Comparison of ENCODE assay signal across 1 cellular context in the genomic region with DNA sequence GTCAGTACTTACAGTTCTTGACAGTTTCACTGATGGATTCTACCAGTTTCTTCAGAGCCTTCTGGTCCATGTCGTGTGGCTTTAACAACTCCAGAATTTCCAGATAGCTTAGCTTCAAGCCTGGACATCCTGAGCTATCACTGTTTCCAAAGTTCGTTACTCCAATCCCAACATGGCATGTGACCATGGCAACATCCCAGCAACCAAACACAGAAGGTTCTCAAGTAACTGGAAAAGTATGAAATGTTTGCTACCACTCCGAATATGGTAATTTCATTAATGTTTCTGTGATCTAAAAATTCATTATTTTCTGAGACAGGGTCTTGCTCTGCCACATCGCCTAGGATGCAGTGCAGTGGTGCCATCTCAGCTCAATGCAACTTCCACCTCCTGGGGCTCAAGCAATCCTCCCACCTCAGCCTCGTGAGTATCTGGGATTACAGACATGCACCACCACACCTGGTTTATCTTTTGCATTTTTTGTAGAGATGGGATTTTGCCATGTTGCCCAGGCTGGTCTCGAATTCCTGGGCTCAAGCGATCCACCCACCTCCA.
TF ChIP-seq lines count a peak whose summit lies in the region.

No MANE protein-coding gene starts in this region.

TF ChIP-seq in HepG2, 621 proteins besides CTCF, POLR2A, EP300 and RAD21:
- TF ChIP-seq SSRP1 (CRISPR knock-in tag; IDR thresholded peaks at IDR 0.05) = 0 out of 2 replicates have a peak, but pooled peaks have one; percentile 30
- TF ChIP-seq POLR2G (IDR thresholded peaks at IDR 0.05; ENCODE audit: low read depth, low read length) = peak; percentile 47; the same call in 1 of the 2 replicates
- no peak for TF ChIP-seq MTF2 (CRISPR knock-in tag; IDR thresholded peaks at IDR 0.05; ENCODE audit: borderline replicate concordance)
TF ChIP-seq in HepG2: peak in this region for 2.
